ENCODE assay signal across 1 cellular context in the genomic region with DNA sequence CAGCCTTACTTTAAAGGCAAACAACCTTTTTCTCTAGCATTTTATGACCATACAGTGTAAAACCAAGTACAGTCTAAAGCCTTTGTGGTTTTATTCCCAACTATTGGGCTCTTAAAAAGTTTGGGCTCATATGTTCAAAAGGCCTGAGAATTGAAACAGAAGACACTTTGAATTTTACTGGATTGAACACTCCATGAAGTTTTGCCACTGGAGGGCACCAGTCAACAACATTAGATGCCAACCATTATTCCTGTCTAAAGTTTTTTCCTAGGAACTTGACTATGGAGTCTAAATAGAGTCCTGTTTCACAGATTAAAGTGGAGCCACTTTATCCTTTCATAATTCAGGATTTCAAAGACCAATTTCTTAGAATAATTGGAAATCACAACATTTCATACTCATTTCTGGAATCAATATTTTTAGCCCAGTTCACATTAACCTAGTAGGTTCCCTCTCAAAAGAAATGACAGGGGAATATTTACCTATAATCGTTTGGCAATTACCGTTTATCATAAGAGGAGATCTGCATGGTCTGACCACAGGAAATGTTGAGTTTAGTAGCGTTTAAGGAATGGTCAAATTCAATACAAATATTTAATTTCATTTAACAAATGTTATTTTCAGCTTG.
TF ChIP-seq lines count a peak whose summit lies in the region.

No MANE protein-coding gene starts in this region.

TF ChIP-seq in K562, 482 proteins besides CTCF, POLR2A, EP300 and RAD21 (continued from another document):
- TF ChIP-seq, protein P1, sequence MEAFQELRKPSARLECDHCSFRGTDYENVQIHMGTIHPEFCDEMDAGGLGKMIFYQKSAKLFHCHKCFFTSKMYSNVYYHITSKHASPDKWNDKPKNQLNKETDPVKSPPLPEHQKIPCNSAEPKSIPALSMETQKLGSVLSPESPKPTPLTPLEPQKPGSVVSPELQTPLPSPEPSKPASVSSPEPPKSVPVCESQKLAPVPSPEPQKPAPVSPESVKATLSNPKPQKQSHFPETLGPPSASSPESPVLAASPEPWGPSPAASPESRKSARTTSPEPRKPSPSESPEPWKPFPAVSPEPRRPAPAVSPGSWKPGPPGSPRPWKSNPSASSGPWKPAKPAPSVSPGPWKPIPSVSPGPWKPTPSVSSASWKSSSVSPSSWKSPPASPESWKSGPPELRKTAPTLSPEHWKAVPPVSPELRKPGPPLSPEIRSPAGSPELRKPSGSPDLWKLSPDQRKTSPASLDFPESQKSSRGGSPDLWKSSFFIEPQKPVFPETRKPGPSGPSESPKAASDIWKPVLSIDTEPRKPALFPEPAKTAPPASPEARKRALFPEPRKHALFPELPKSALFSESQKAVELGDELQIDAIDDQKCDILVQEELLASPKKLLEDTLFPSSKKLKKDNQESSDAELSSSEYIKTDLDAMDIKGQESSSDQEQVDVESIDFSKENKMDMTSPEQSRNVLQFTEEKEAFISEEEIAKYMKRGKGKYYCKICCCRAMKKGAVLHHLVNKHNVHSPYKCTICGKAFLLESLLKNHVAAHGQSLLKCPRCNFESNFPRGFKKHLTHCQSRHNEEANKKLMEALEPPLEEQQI (IDR thresholded peaks at IDR 0.05), result no peak
- TF ChIP-seq CREBBP (IDR thresholded peaks at IDR 0.05; ENCODE audit: low read depth, low read length), result no peak
- TF ChIP-seq, protein P2, sequence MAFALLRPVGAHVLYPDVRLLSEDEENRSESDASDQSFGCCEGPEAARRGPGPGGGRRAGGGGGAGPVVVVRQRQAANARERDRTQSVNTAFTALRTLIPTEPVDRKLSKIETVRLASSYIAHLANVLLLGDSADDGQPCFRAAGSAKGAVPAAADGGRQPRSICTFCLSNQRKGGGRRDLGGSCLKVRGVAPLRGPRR (CRISPR knock-in tag; IDR thresholded peaks at IDR 0.05), result no peak
